In the genomic region with DNA sequence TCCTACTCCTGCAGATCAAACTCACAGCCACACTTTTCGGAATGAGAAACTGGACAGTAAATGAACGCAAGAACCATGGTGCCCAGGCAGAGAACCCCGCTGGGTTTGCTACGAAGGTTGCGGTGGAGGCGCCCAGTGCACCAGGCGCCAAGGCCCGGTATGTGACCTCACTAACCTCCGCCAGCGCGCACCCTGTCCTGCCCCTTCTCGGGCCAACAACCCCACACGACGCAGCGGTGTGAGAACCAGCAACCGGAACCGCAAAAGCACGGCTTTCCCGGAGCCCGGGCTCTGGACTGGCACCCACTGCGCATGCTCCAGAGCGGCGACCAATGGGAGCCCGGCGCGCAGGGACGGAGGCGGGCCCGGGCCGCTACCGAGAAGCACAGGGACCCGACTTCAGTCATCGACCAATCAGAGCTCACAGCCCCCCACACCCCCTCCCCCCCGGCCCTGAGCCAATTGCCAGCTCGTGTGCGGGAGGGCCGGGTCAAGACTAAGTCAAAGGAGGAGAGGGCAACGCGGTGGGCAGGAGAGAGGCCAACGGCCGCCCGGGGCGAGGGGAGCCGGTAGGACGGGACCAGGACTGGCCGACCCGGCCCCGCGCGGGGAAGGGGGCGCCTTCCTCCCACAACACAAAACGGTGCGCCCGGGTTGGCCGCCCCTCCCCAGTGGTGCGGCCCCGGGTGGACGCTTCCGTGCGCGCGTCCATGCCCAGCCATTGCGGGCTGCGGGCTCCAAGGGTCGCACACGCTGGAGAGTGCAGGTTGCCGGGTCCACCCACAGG, we compare ENCODE assay signal across 8 cellular contexts. TPM values are rescaled to one million over a fixed set of nuclear protein-coding genes. Genes with fewer than 3 reads are reported as not detected.
A peak's percentile ranks its signal among the peaks of the same experiment; 100 is the strongest.
DNase-seq lines count a peak whose midpoint lies in the region; ATAC-seq and TF ChIP-seq lines count a peak whose summit lies in the region.

No MANE protein-coding gene starts in this region.

- H3K27ac ChIP-seq in right cardiac atrium (ENCODE audit: low read length) = peak overlapping the region; percentile 98
- peak overlapping the region; percentile 73 for H3K27ac ChIP-seq in rectal smooth muscle tissue (ENCODE audit: low read depth, low read length)
- peak overlapping the region; percentile 75 for H3K27ac ChIP-seq in vagina

- no peaks in the 10 kb centered on the region for H3K4me1 ChIP-seq in right cardiac atrium (ENCODE audit: control insufficient read depth, insufficient read depth, low read length)
- no peaks in the 10 kb centered on the region for H3K4me1 ChIP-seq in rectal smooth muscle tissue (ENCODE audit: control insufficient read depth, insufficient read depth, low read length)
- H3K4me1 ChIP-seq in vagina = no peaks in the 10 kb centered on the region

- intact Hi-C loops in right cardiac atrium (cut with DNase I) = no loop called here
- intact Hi-C loops in vagina (cut with DNase I) = no loop called here

- peak; percentile 90 for ATAC-seq in GM18505 (IDR thresholded peaks at IDR 0.05; ENCODE audit: unreplicated experiment)
- ATAC-seq in HG02970 (IDR thresholded peaks at IDR 0.05; ENCODE audit: low FRiP score, unreplicated experiment) = peak; percentile 74
- peak; percentile 99 for ATAC-seq in right cardiac atrium

- H3K36me3 ChIP-seq in rectal smooth muscle tissue (ENCODE audit: control insufficient read depth, insufficient read depth, low read length) (no peaks in the 10 kb centered on the region), vagina (no peaks in the 10 kb centered on the region)

- H3K9ac ChIP-seq in rectal smooth muscle tissue (ENCODE audit: low read length) = peak overlapping the region; percentile 38

- H3K9me3 ChIP-seq in right cardiac atrium (ENCODE audit: control insufficient read depth, low read length) (no peaks in the 10 kb centered on the region), vagina (no peaks in the 10 kb centered on the region)

- TF ChIP-seq CTCF in vagina (IDR thresholded peaks at IDR 0.05) = no peak

- TF ChIP-seq POLR2A in GM18505 (IDR thresholded peaks at IDR 0.05; ENCODE audit: borderline replicate concordance, extremely low read depth, insufficient read depth, insufficient read length) (peak; percentile 65), vagina (IDR thresholded peaks at IDR 0.05) (no peak)

- DNase-seq in NCI-H187 treated with DMSO at 0.1 percent for 48 hours (lab: John Stamatoyannopoulos, UW) (peak; percentile 44), T-helper 2 cell (peak; percentile 72 to 93 (median 83)), anterior cingulate cortex (lab: John Stamatoyannopoulos, UW) (peak; percentile 7 to 89 (median 81)), right cardiac atrium (peak; percentile 88 to 96 (median 96)), vagina (ENCODE audit: extremely low spot score in 2 of 2) (peak in 1 of 2 donors; percentile 90)

- WGBS in right cardiac atrium = under 1% methylated on average over 66 of the region's 67 CpGs

- H3K27me3 ChIP-seq in right cardiac atrium (ENCODE audit: control insufficient read depth, insufficient read depth) (no peaks in the 10 kb centered on the region), rectal smooth muscle tissue (ENCODE audit: control insufficient read depth, insufficient read depth, low read length) (no peaks in the 10 kb centered on the region), vagina (no peaks in the 10 kb centered on the region)

- H3K4me3 ChIP-seq in right cardiac atrium (ENCODE audit: low read length) = peak overlapping the region; percentile 79
- H3K4me3 ChIP-seq in rectal smooth muscle tissue (ENCODE audit: low read length) = peak overlapping the region; percentile 71
- H3K4me3 ChIP-seq in vagina = peak overlapping the region; percentile 47 to 73

RNA-seq across cellular contexts. Expression of gene WAS, which starts 7.3 kb away (rescaled TPM):
- total RNA-seq in right cardiac atrium (1 to 10 TPM; 3.0 to 6.2 (median 4.0) TPM), vagina (4.4 TPM)
- polyA plus RNA-seq in right cardiac atrium = 1.5 TPM

RNA-seq across cellular contexts. Expression of gene SUV39H1, which starts 20.2 kb away (rescaled TPM):
- 1 to 10 TPM; 3.1 to 7.2 (median 3.9) TPM for total RNA-seq in right cardiac atrium
- 3.3 TPM for polyA plus RNA-seq in right cardiac atrium
- 2.2 TPM for total RNA-seq in vagina
